8 cellular contexts compared by ENCODE assay signal in genomic region chr3:155743616-155744015, GRCh38. TPM values are rescaled to one million over a fixed set of nuclear protein-coding genes. Genes with fewer than 3 reads are reported as not detected.
DNase-seq lines count a peak whose midpoint lies in the region; ATAC-seq and TF ChIP-seq lines count a peak whose summit lies in the region.

No MANE protein-coding gene starts in this region.

- H3K79me2 ChIP-seq in Karpas-422 (ENCODE audit: low read length): no peaks in the 10 kb centered on the region

- H3K4me2 ChIP-seq in Karpas-422 (ENCODE audit: low read depth, low read length, poor library complexity, severe bottlenecking): peak overlapping the region; percentile 99

- peak overlapping the region; percentile 97 for H2AFZ ChIP-seq in Karpas-422 (ENCODE audit: low read length)

- H3K9me3 Mint-ChIP-seq in nephron: no peaks in the 10 kb centered on the region

- peak overlapping the region; percentile 79 for H3K9ac ChIP-seq in Karpas-422 (ENCODE audit: low read length)

- H3K36me3 Mint-ChIP-seq in nephron (ENCODE audit: low read depth): no peaks in the 10 kb centered on the region

- H3K27me3 Mint-ChIP-seq in nephron (ENCODE audit: low read depth): peaks cover 64% of the 10 kb centered on the region

- DNase-seq in Karpas-422: no peak
- DNase-seq in coronary artery (ENCODE audit: low spot score): no peak
- no peak for DNase-seq in GM19238 (ENCODE audit: insufficient read length, low spot score)
- no peak for DNase-seq in RKO (ENCODE audit: low spot score)

- H3K27ac Mint-ChIP-seq in nephron: peak overlapping the region; percentile 60 to 95 (median 90)

- H3K9me3 ChIP-seq in Karpas-422 (ENCODE audit: low read length): no peaks in the 10 kb centered on the region

- H3K27ac ChIP-seq in C4-2B (peak overlapping the region; percentile 58; the same call in 1 of the 2 replicates), Karpas-422 (ENCODE audit: low read length) (no peak overlapping the region), coronary artery (no peak overlapping the region)

- H3K4me3 Mint-ChIP-seq in nephron: peak overlapping the region; percentile 92 to 98 (median 95)

- H3K9me2 ChIP-seq in Karpas-422 (replicated peaks; ENCODE audit: insufficient read depth, low read length): no peaks in the 10 kb centered on the region

- no peaks in the 10 kb centered on the region for H3K36me3 ChIP-seq in Karpas-422 (ENCODE audit: insufficient read depth, low read length)

- peaks cover 42% of the 10 kb centered on the region for H3K4me1 Mint-ChIP-seq in nephron

- H4K20me1 ChIP-seq in Karpas-422 (ENCODE audit: insufficient read depth, low read depth, low read length): no peaks in the 10 kb centered on the region

- peak overlapping the region; percentile 80 for H3K4me3 ChIP-seq in Karpas-422 (ENCODE audit: low read length)
- H3K4me3 ChIP-seq in coronary artery: peak overlapping the region; percentile 75

- peaks cover 21% of the 10 kb centered on the region for H3K4me1 ChIP-seq in Karpas-422 (ENCODE audit: low read length)

- ATAC-seq in GM19395 (IDR thresholded peaks at IDR 0.05; ENCODE audit: unreplicated experiment): no peak
- ATAC-seq in HG03108 (IDR thresholded peaks at IDR 0.05; ENCODE audit: unreplicated experiment): no peak

- no peaks in the 10 kb centered on the region; the same call in 1 of the 2 replicates for H3K27me3 ChIP-seq in Karpas-422 (ENCODE audit: low read length)

- TF ChIP-seq CTCF in C4-2B (conservative IDR thresholded peaks at IDR 0.05) (no peak), coronary artery (IDR thresholded peaks at IDR 0.05) (no peak), nephron (IDR thresholded peaks at IDR 0.05; ENCODE audit: unreplicated experiment in 3 of 3) (no peak)

RNA-seq across cellular contexts. Expression of gene PLCH1, which starts 1.3 kb away (rescaled TPM):
- total RNA-seq in Karpas-422 (2014; rRNA removed; shearing (Covaris generic); ENCODE audit: low replicate concordance): 0.34 and 0.51 TPM in 2 replicates
